Comparison of ENCODE assay signal across 15 cellular contexts in the genomic region with DNA sequence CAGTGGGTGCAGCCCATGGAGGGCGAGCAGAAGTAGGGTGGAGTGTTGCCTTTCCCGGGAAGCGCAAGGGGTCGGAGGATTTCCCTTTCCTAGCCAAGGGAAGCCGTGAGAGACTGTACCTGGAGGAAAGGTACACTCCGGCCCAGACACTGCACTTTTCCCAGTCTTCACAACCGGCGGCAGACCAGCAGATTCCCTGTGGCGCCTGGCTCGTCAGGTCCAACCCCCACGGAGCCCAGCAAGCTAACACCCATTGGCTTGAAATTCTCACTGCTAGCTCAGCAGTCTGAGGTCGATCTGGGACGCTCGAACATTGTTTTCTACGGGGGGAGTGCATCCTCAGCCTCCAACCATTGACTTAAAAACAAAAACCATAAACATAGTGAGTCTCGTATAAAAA. TPM values are rescaled to one million over a fixed set of nuclear protein-coding genes. Genes with fewer than 3 reads are reported as not detected.
DNase-seq lines count a peak whose midpoint lies in the region; ATAC-seq and TF ChIP-seq lines count a peak whose summit lies in the region.
"Had no signal": no experiment of that assay in that cellular context is flagged by ENCODE, and none has a peak within 500 bp of the region (broad histone marks: within the 10 kb centered on the region; RNA-seq: fewer than 3 reads in every experiment).

No MANE protein-coding gene starts in this region.

- no peak for TF ChIP-seq POLR2A in prostate gland (IDR thresholded peaks at IDR 0.05)
- TF ChIP-seq POLR2A in heart left ventricle (IDR thresholded peaks at IDR 0.05) = no peak

- H3K4me1 Mint-ChIP-seq in endodermal cell = peaks cover 8% of the 10 kb centered on the region

- H3K9me3 ChIP-seq in endodermal cell (ENCODE audit: control insufficient read depth, low read length) (peaks cover 11% of the 10 kb centered on the region), prostate gland (no peaks in the 10 kb centered on the region), heart left ventricle (peaks cover 0 to 27% (median 0%) of the 10 kb centered on the region in 12 donors)

- 95 to 100% methylated on average over 12 to 16 of the region's 16 CpGs for WGBS in endodermal cell (ENCODE audit: insufficient coverage in 1 of 2, insufficient read length in 1 of 2), 2 experiments
- 95% methylated on average over 16 of the region's 16 CpGs for WGBS in prostate gland
- WGBS in heart left ventricle, 4 donors = 96 to 97% (median 96%) methylated on average over 16 of the region's 16 CpGs

- no peak for ATAC-seq in heart left ventricle
- no peak for ATAC-seq in HG02763 (IDR thresholded peaks at IDR 0.05; ENCODE audit: unreplicated experiment)
- ATAC-seq: HCT116 had no signal

- H3K36me3 ChIP-seq in endodermal cell (ENCODE audit: control insufficient read depth, insufficient read depth, low read length) (peaks cover 72% of the 10 kb centered on the region), prostate gland (peaks cover 0 to 4% of the 10 kb centered on the region in 2 donors), heart left ventricle (peaks cover 0 to 57% (median 24%) of the 10 kb centered on the region in 9 donors)

- H3K4me1 ChIP-seq in endodermal cell (ENCODE audit: control insufficient read depth, insufficient read depth, low read length) = no peaks in the 10 kb centered on the region
- no peaks in the 10 kb centered on the region for H3K4me1 ChIP-seq in prostate gland (replicated peaks)
- H3K4me1 ChIP-seq in heart left ventricle = no peaks in the 10 kb centered on the region
- H3K4me1 ChIP-seq: Caco-2 had no signal

- TF ChIP-seq CTCF in VCaP (conservative IDR thresholded peaks at IDR 0.05) (no peak), endodermal cell (conservative IDR thresholded peaks at IDR 0.05) (no peak), prostate gland (IDR thresholded peaks at IDR 0.05) (no peak), heart left ventricle (IDR thresholded peaks at IDR 0.05) (no peak)

- intact Hi-C loops in prostate gland (cut with DNase I) = no loop called here
- intact Hi-C loops in heart left ventricle (cut with DNase I) = no loop called here

- H3K4me3 ChIP-seq in endodermal cell (ENCODE audit: low read length) (no peak overlapping the region), prostate gland (no peak overlapping the region), heart left ventricle (no peak overlapping the region)
- H3K4me3 ChIP-seq: GM23248 had no signal

- H3K27me3 ChIP-seq in endodermal cell (ENCODE audit: control insufficient read depth, insufficient read depth, low read length, poor library complexity, severe bottlenecking) = no peaks in the 10 kb centered on the region
- no peaks in the 10 kb centered on the region for H3K27me3 ChIP-seq in prostate gland (replicated peaks; ENCODE audit: insufficient read depth)
- H3K27me3 ChIP-seq in heart left ventricle = no peaks in the 10 kb centered on the region

- no peak overlapping the region for H3K9ac ChIP-seq in endodermal cell (ENCODE audit: extremely low read depth, low read length, poor library complexity, severe bottlenecking)
- H3K9ac ChIP-seq: GM23248 had no signal

- DNase-seq in endodermal cell (no peak), prostate gland (ENCODE audit: low spot score) (no peak), heart left ventricle (no peak), MV-4-11 (lab: John Stamatoyannopoulos, UW) (no peak), NCI-H526 treated with DMSO at 0.1 percent for 48 hours (lab: John Stamatoyannopoulos, UW) (no peak)
- DNase-seq: AML-193; Caco-2; CD4-positive, alpha-beta T cell; GM23248; H7; HFFc6 had no signal

- H3K36me3 Mint-ChIP-seq in endodermal cell (ENCODE audit: low read depth) = peaks cover 89% of the 10 kb centered on the region

- peak overlapping the region; percentile 35 for H3K27ac Mint-ChIP-seq in endodermal cell
- H3K27ac Mint-ChIP-seq: CD4-positive, alpha-beta T cell; HFFc6 had no signal

- H3K27me3 Mint-ChIP-seq in endodermal cell (ENCODE audit: insufficient read depth) = no peaks in the 10 kb centered on the region
- H3K27me3 Mint-ChIP-seq: CD4-positive, alpha-beta T cell had no signal

- H3K27ac ChIP-seq in VCaP (peak overlapping the region; percentile 81), endodermal cell (ENCODE audit: low read depth, low read length) (no peak overlapping the region), prostate gland (peak overlapping the region; percentile 44 to 75), heart left ventricle (no peak overlapping the region)
- H3K27ac ChIP-seq: C4-2B, GM23248 had no signal

- peaks cover 23% of the 10 kb centered on the region for H3K9me3 Mint-ChIP-seq in endodermal cell

- H3K4me3 Mint-ChIP-seq in endodermal cell = no peak overlapping the region
- H3K4me3 Mint-ChIP-seq: CD4-positive, alpha-beta T cell; HFFc6 had no signal

RNA-seq across cellular contexts. Expression of gene CCNB2, which starts 26.5 kb away (rescaled TPM):
- total RNA-seq in endodermal cell (10 to 100 TPM; 77.5 to 87.2 TPM), prostate gland (10 to 100 TPM in 1 of 2 donors, 1 to 10 TPM in 1; 8.3 to 12.2 TPM), heart left ventricle (1 to 10 TPM in 2 of 9 donors, under 1 TPM in 5, not detected in 2; 0.25 to 6.3 (median 0.66) TPM)
- polyA plus RNA-seq in endodermal cell (2013, experiment 1 of 2) = 153 TPM
- 154 TPM for polyA plus RNA-seq in endodermal cell (2013, experiment 2 of 2)
- under 1 TPM in 1 of 2 donors, not detected in 1; 0.18 TPM for polyA plus RNA-seq in heart left ventricle

Comparison
In these comparisons a context has a peak if more than half of its experiments do, and no peak if none do; other contexts are left out.
1. H3K27ac ChIP-seq: peak in VCaP (single experiment) and prostate gland (2 of 2); none in endodermal cell (single experiment) and heart left ventricle (0 of 12).
2. RNA of gene CCNB2, which starts 26.5 kb away (total RNA-seq): 77.5 to 87.2 TPM in endodermal cell; 8.3 to 12.2 TPM in prostate gland and 0.25 to 6.3 TPM in heart left ventricle; every median in the first group is over 4 times any median in the second.